In genomic region chr9:6641073-6641455, GRCh38 we compare ENCODE assay signal across 18 cellular contexts. TPM values are rescaled to one million over a fixed set of nuclear protein-coding genes. Genes with fewer than 3 reads are reported as not detected.
"Had no signal": no experiment of that assay in that cellular context is flagged by ENCODE, and none has a peak within 500 bp of the region (broad histone marks: within the 10 kb centered on the region; RNA-seq: fewer than 3 reads in every experiment).

No MANE protein-coding gene starts in this region.

- H3K4me3 Mint-ChIP-seq: naive B cell, nephron, type B pancreatic cell had no signal

- H3K27ac Mint-ChIP-seq: naive B cell, type B pancreatic cell had no signal

- H3K27ac ChIP-seq: esophagus muscularis mucosa, gastrocnemius medialis, heart right ventricle, left lung, stomach had no signal

- H3K9me3 ChIP-seq: esophagus muscularis mucosa, gastrocnemius medialis, heart right ventricle, left lung, stomach had no signal

- FAIRE-seq: endometrium, islet of Langerhans, small intestine, urothelium cell line had no signal

- H3K4me3 ChIP-seq: esophagus muscularis mucosa, gastrocnemius medialis, heart right ventricle, left lung, lung, stomach had no signal

- DNase-seq: effector memory CD4-positive, alpha-beta T cell; gastrocnemius medialis; heart right ventricle; hypothalamus; left lung; mesenchymal stem cell; naive B cell; small intestine; stimulated activated CD4-positive, alpha-beta T cell treated with anti-CD3 and anti-CD28 coated beads, Interleukin-12 subunit alpha, Interleukin-12 subunit beta, amount 100 ng/mL, for 4 hours; stimulated activated naive CD4-positive, alpha-beta T cell; stomach had no signal

- ATAC-seq: heart right ventricle, left lung had no signal

- H3K9me3 Mint-ChIP-seq: naive B cell, nephron, type B pancreatic cell had no signal

- H3K36me3 ChIP-seq: esophagus muscularis mucosa, gastrocnemius medialis, heart right ventricle, left lung, stomach had no signal

- H3K36me3 Mint-ChIP-seq: naive B cell, type B pancreatic cell had no signal

RNA-seq across cellular contexts. Expression of gene GLDC, which starts 4.5 kb away (rescaled TPM):
- total RNA-seq: heart right ventricle had no signal
